In genomic region chr10:55627526-55628170, GRCh38 we compare ENCODE assay signal across 13 cellular contexts.
DNase-seq lines count a peak whose midpoint lies in the region; ATAC-seq and TF ChIP-seq lines count a peak whose summit lies in the region.
"Had no signal": no experiment of that assay in that cellular context is flagged by ENCODE, and none has a peak within 500 bp of the region (broad histone marks: within the 10 kb centered on the region; RNA-seq: fewer than 3 reads in every experiment).

No MANE protein-coding gene starts in this region.

- H3K4me1 ChIP-seq in heart right ventricle: peaks cover 0 to 29% (median 18%) of the 10 kb centered on the region in 9 donors

- H3K36me3 Mint-ChIP-seq in neural crest cell (ENCODE audit: low read depth): no peaks in the 10 kb centered on the region

- no peak for TF ChIP-seq CTCF in heart right ventricle (IDR thresholded peaks at IDR 0.05)
- TF ChIP-seq CTCF in neural crest cell (conservative IDR thresholded peaks at IDR 0.05): no peak

- H3K9me3 ChIP-seq in heart right ventricle: no peaks in the 10 kb centered on the region

- intact Hi-C loops in heart right ventricle (cut with DNase I): no loop called here
- intact Hi-C loops in Right ventricle myocardium superior (cut with DNase I): no loop called here

- H3K4me1 Mint-ChIP-seq in neural crest cell: peaks cover 8% of the 10 kb centered on the region

- H3K4me3 ChIP-seq in heart right ventricle: peak overlapping the region in 8 of 10 donors; percentile 9 to 37 (median 23)

- peaks cover 24% of the 10 kb centered on the region for H3K27me3 Mint-ChIP-seq in neural crest cell (ENCODE audit: low read depth)

- peaks cover 0 to 31% (median 25%) of the 10 kb centered on the region in 7 donors for H3K27me3 ChIP-seq in heart right ventricle

- no peak for DNase-seq in heart right ventricle
- DNase-seq in Right ventricle myocardium superior: no peak
- peak; percentile 1 for DNase-seq in glomerular visceral epithelial cell (ENCODE audit: extremely low spot score)
- peak; percentile 16 for DNase-seq in neural crest cell (ENCODE audit: low read depth, low spot score)
- DNase-seq in HT-29 (ENCODE audit: low spot score): no peak
- DNase-seq in GM19238 (ENCODE audit: insufficient read length, low spot score): no peak
- DNase-seq in CD1c-positive myeloid dendritic cell (ENCODE audit: extremely low spot score): no peak
- DNase-seq: activated CD4-positive, alpha-beta T cell treated with anti-CD3 and anti-CD28 coated beads for 1 hour; activated T-cell treated with anti-CD3 and anti-CD28 coated beads, Interleukin-2, amount 50 U/mL, for 48 hours; DMS79; NCI-H446 treated with DMSO at 0.1 percent for 48 hours; SIG-M5 had no signal

- H3K4me3 Mint-ChIP-seq in neural crest cell: no peak overlapping the region

- H3K27ac ChIP-seq in heart right ventricle: no peak overlapping the region

- H3K9me3 Mint-ChIP-seq in neural crest cell: no peaks in the 10 kb centered on the region

- 1 to 2% methylated on average over 28 of the region's 28 CpGs for WGBS in heart right ventricle, 2 donors

- no peaks in the 10 kb centered on the region for H3K36me3 ChIP-seq in heart right ventricle

- ATAC-seq in heart right ventricle (no peak), Right ventricle myocardium superior (ENCODE audit: poor library complexity) (no peak), GM19351 (IDR thresholded peaks at IDR 0.05; ENCODE audit: unreplicated experiment) (no peak)

- H3K27ac Mint-ChIP-seq in neural crest cell (ENCODE audit: unreplicated experiment): no peak overlapping the region

Comparison
In these comparisons a context has a peak if more than half of its experiments do, and no peak if none do; other contexts are left out.
1. DNase-seq: peak in glomerular visceral epithelial cell (single experiment) and neural crest cell (single experiment); none in heart right ventricle (0 of 2), Right ventricle myocardium superior (single experiment), HT-29 (single experiment), GM19238 (single experiment) and CD1c-positive myeloid dendritic cell (single experiment).